8 cellular contexts compared by ENCODE assay signal in genomic region chr4:187149229-187149628, GRCh38.
"Had no signal": no experiment of that assay in that cellular context is flagged by ENCODE, and none has a peak within 500 bp of the region (broad histone marks: within the 10 kb centered on the region; RNA-seq: fewer than 3 reads in every experiment).

No MANE protein-coding gene starts in this region.

- H3K9ac ChIP-seq: KMS-11 had no signal

- ATAC-seq: GM23338, HepG2 had no signal

- DNase-seq: H9, HCEC 1CT, KBM-7 had no signal

- H3K4me2 ChIP-seq: GM23338, KMS-11 had no signal

- H2AFZ ChIP-seq: GM23338 had no signal

- H3K27ac ChIP-seq: KMS-11 had no signal

- FAIRE-seq: H1, H54, HepG2 had no signal

- H3K4me3 ChIP-seq: GM23338 had no signal
